Comparison of ENCODE assay signal across 9 cellular contexts in the genomic region with DNA sequence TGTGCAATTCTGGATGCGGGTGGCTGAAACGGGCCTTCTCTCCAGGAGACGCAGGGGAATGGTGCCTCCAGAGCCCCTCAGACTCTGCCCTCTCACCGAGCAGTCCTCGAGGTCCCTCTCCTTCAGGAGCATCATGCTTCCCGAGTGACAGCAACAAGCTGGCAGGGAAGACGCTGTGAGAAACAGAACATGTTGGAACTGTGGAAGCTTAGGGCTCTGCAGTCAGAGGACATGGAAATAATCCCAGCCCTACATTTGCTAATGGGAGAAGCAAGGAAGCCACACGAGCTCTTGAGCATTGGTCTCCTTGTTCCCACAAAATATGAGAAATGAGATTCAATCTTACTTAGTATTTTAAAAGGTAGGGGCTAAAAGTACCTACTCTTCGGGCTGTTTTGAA.
"Had no signal": no experiment of that assay in that cellular context is flagged by ENCODE, and none has a peak within 500 bp of the region (broad histone marks: within the 10 kb centered on the region; RNA-seq: fewer than 3 reads in every experiment).

No MANE protein-coding gene starts in this region.

- H3K27me3 Mint-ChIP-seq: activated naive CD8-positive, alpha-beta T cell treated with anti-CD3 and anti-CD28 coated beads for 36 hours had no signal

- DNase-seq: activated naive CD8-positive, alpha-beta T cell treated with anti-CD3 and anti-CD28 coated beads for 36 hours; brain microvascular endothelial cell; hypothalamus; kidney glomerular epithelial cell; retina; stimulated activated CD4-positive, alpha-beta T cell treated with anti-CD3 and anti-CD28 coated beads, Interleukin-15, amount 100 ng/mL, for 24 hours; stimulated activated CD4-positive, alpha-beta T cell treated with anti-CD3 and anti-CD28 coated beads, Interleukin-4, amount 100 ng/mL, for 4 hours; thyroid gland; uterus had no signal
